ENCODE assay signal across 1 cellular context in the genomic region with DNA sequence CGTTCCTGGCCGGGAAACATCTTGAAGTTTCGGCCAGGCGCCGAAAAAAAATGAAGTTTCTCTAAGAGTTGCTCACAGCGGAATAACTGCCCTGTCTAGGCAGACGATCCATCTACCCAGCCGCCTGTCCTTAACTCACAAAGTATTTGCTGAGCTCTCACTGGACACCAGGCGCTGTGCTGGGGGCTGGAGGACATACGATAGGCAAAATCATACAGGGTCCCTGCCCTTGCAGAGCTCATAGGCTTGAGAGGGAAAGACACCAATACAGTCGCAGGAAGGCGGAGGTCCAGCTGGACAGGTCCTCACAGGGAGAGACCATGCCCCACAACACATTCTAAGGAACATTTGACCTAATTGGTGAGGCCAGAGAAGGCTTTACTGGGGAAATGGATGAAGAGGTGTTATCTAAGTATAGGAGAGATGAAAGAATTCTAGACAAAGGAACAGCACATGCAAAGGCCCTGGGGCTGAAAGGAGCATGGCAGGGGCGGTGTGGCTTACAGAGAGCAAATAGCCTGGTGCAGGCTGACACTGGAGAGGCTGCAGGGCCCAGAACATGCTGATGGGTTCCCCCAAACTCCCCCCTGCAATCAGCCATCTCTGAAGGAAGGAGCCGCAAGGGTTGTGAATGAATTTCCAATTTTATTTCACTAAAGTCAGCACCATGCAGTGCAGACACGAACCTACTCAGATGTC.
A peak's percentile ranks its signal among the peaks of the same experiment; 100 is the strongest.
TF ChIP-seq lines count a peak whose summit lies in the region.

No MANE protein-coding gene starts in this region.

TF ChIP-seq in HEK293, 187 proteins besides CTCF, POLR2A, EP300 and RAD21:
- TF ChIP-seq ZNF623 (tag by site-specific recombination; IDR thresholded peaks at IDR 0.05) = peak; percentile 98
- TF ChIP-seq ZNF350 (tag by site-specific recombination; IDR thresholded peaks at IDR 0.05) = no peak
